Comparison of ENCODE assay signal across 14 cellular contexts in genomic region chr9:127855522-127855921, GRCh38. TPM values are rescaled to one million over a fixed set of nuclear protein-coding genes. Genes with fewer than 3 reads are reported as not detected.
A peak's percentile ranks its signal among the peaks of the same experiment; 100 is the strongest.
DNase-seq lines count a peak whose midpoint lies in the region; ATAC-seq and TF ChIP-seq lines count a peak whose summit lies in the region.
"Had no signal": no experiment of that assay in that cellular context is flagged by ENCODE, and none has a peak within 500 bp of the region (broad histone marks: within the 10 kb centered on the region; RNA-seq: fewer than 3 reads in every experiment).

No MANE protein-coding gene starts in this region.

- no peak for TF ChIP-seq POLR2A in heart left ventricle (IDR thresholded peaks at IDR 0.05)

- peak overlapping the region; percentile 54 for H2BK5ac ChIP-seq in mesendoderm (ENCODE audit: low read length)

- H3K36me3 ChIP-seq in heart left ventricle = peaks cover 0 to 21% (median 17%) of the 10 kb centered on the region in 9 donors
- H3K36me3 ChIP-seq in mesendoderm (ENCODE audit: control insufficient read depth, insufficient read depth, low read length) = no peaks in the 10 kb centered on the region
- H3K36me3 ChIP-seq in tibial artery = no peaks in the 10 kb centered on the region
- H3K36me3 ChIP-seq: pancreas had no signal

- no peak overlapping the region for H4K5ac ChIP-seq in mesendoderm (ENCODE audit: low read length)

- H3K27me3 ChIP-seq in heart left ventricle (no peaks in the 10 kb centered on the region), mesendoderm (ENCODE audit: insufficient read depth, low read length, poor library complexity) (no peaks in the 10 kb centered on the region), tibial artery (no peaks in the 10 kb centered on the region)
- H3K27me3 ChIP-seq: pancreas had no signal

- 92 to 95% (median 94%) methylated on average over 5 of the region's 5 CpGs for WGBS in heart left ventricle, 4 donors
- no CpG with 5 or more reads among the region's 5 CpGs for WGBS in mesendoderm (ENCODE audit: extremely low coverage, insufficient coverage, low lambda C conversion rate)

- no peak overlapping the region for H3K4me2 ChIP-seq in mesendoderm (ENCODE audit: low read length)

- no peak overlapping the region for H2AK5ac ChIP-seq in mesendoderm (ENCODE audit: low read length)

- H3K18ac ChIP-seq in mesendoderm (ENCODE audit: low read length) = no peak overlapping the region

- no peak overlapping the region for H3K9ac ChIP-seq in mesendoderm (ENCODE audit: low read length)

- TF ChIP-seq CTCF in heart left ventricle (IDR thresholded peaks at IDR 0.05) = no peak
- no peak for TF ChIP-seq CTCF in tibial artery (IDR thresholded peaks at IDR 0.05)

- H3K9me3 ChIP-seq in heart left ventricle (no peaks in the 10 kb centered on the region), tibial artery (no peaks in the 10 kb centered on the region)
- H3K9me3 ChIP-seq: pancreas had no signal

- peak overlapping the region; percentile 85 to 98 (median 95) for H3K27ac ChIP-seq in heart left ventricle
- H3K27ac ChIP-seq in mesendoderm (ENCODE audit: low read depth, low read length) = no peak overlapping the region
- peak overlapping the region; percentile 80 to 82 for H3K27ac ChIP-seq in tibial artery

- H3K36me3 Mint-ChIP-seq in activated T-helper 2 cell treated with anti-CD3 and anti-CD28 coated beads, Interferon-gamma antibody, Interleukin-2, Interleukin-4, amounts not matched to agents 10 μg/mL and 5 μg/mL and 100 μg/mL, durations not matched to agents 14 hours and 24 hours and 36 hours (ENCODE audit: low read depth) = peaks cover 22% of the 10 kb centered on the region

- H3K56ac ChIP-seq in mesendoderm (ENCODE audit: low read length) = no peak overlapping the region

- H3K79me2 ChIP-seq in mesendoderm (ENCODE audit: control insufficient read depth, insufficient read depth, low read length) = no peaks in the 10 kb centered on the region

- H3K4me1 ChIP-seq in heart left ventricle = peaks cover 22 to 87% (median 58%) of the 10 kb centered on the region in 12 donors
- H3K4me1 ChIP-seq in mesendoderm (ENCODE audit: control insufficient read depth, low read depth, low read length) = peaks cover 3% of the 10 kb centered on the region
- peaks cover 5 to 78% (median 50%) of the 10 kb centered on the region in 4 donors for H3K4me1 ChIP-seq in tibial artery

- DNase-seq in heart left ventricle (no peak), cardiac septum (ENCODE audit: low spot score) (no peak), mesendoderm (no peak), tibial artery (no peak), GM03348 (ENCODE audit: low spot score) (no peak), middle frontal gyrus (ENCODE audit: extremely low spot score, low spot score) (no peak)
- no peak for DNase-seq in activated T-helper 2 cell treated with anti-CD3 and anti-CD28 coated beads, Interferon-gamma antibody, Interleukin-2, Interleukin-4, amounts not matched to agents 10 μg/mL and 5 μg/mL and 100 μg/mL, durations not matched to agents 14 hours and 24 hours and 36 hours (ENCODE audit: low spot score)
- DNase-seq: mammary epithelial cell, NCI-H187 treated with DMSO at 0.1 percent for 48 hours, NCI-H69, T1000 had no signal

- H3K27ac Mint-ChIP-seq in activated T-helper 2 cell treated with anti-CD3 and anti-CD28 coated beads, Interferon-gamma antibody, Interleukin-2, Interleukin-4, amounts not matched to agents 10 μg/mL and 5 μg/mL and 100 μg/mL, durations not matched to agents 14 hours and 24 hours and 36 hours = peak overlapping the region; percentile 55

- H3K79me1 ChIP-seq in mesendoderm (ENCODE audit: low read length) = no peaks in the 10 kb centered on the region

- no peaks in the 10 kb centered on the region for H3K27me3 Mint-ChIP-seq in activated T-helper 2 cell treated with anti-CD3 and anti-CD28 coated beads, Interferon-gamma antibody, Interleukin-2, Interleukin-4, amounts not matched to agents 10 μg/mL and 5 μg/mL and 100 μg/mL, durations not matched to agents 14 hours and 24 hours and 36 hours (ENCODE audit: low read depth)

- H3K4ac ChIP-seq in mesendoderm (ENCODE audit: low read depth, low read length) = no peak overlapping the region

- H2BK15ac ChIP-seq in mesendoderm (replicated peaks; ENCODE audit: low read depth) = no peak overlapping the region

- no peak overlapping the region for H2BK120ac ChIP-seq in mesendoderm (ENCODE audit: low read depth, low read length)

- ATAC-seq in heart left ventricle (no peak), HG03280 (IDR thresholded peaks at IDR 0.05; ENCODE audit: unreplicated experiment) (no peak)
- ATAC-seq: esophagus mucosa, pancreas had no signal

- H3K4me3 ChIP-seq in heart left ventricle (peak overlapping the region in 2 of 12 donors; percentile 92), mesendoderm (ENCODE audit: low read length) (no peak overlapping the region), tibial artery (no peak overlapping the region)

- no peak overlapping the region for H4K8ac ChIP-seq in mesendoderm (ENCODE audit: low read depth, low read length)

- H3K4me3 Mint-ChIP-seq in activated T-helper 2 cell treated with anti-CD3 and anti-CD28 coated beads, Interferon-gamma antibody, Interleukin-2, Interleukin-4, amounts not matched to agents 10 μg/mL and 5 μg/mL and 100 μg/mL, durations not matched to agents 14 hours and 24 hours and 36 hours (ENCODE audit: low read depth) = peak overlapping the region; percentile 54

- intact Hi-C loops in heart left ventricle (cut with DNase I) = loop anchor here in 2 of 10 donors (5.0 to 10.0 kb wide), 2 partner anchors 91 to 93 kb away; no protein-coding TSS in a partner anchor
- intact Hi-C loops in cardiac septum (cut with DNase I) = no loop called here
- intact Hi-C loops in activated T-helper 2 cell treated with anti-CD3 and anti-CD28 coated beads, Interferon-gamma antibody, Interleukin-2, Interleukin-4, amounts not matched to agents 10 μg/mL and 5 μg/mL and 100 μg/mL, durations not matched to agents 14 hours and 24 hours and 36 hours (cut with micrococcal nuclease) = no loop called here
- intact Hi-C loops in tibial artery (cut with DNase I; ENCODE audit: low total_unique reads) = no loop called here

- peaks cover 3% of the 10 kb centered on the region for H3K9me3 Mint-ChIP-seq in activated T-helper 2 cell treated with anti-CD3 and anti-CD28 coated beads, Interferon-gamma antibody, Interleukin-2, Interleukin-4, amounts not matched to agents 10 μg/mL and 5 μg/mL and 100 μg/mL, durations not matched to agents 14 hours and 24 hours and 36 hours

- no peak overlapping the region for H3K23ac ChIP-seq in mesendoderm (ENCODE audit: low read length)

- peaks cover 14% of the 10 kb centered on the region for H3K4me1 Mint-ChIP-seq in activated T-helper 2 cell treated with anti-CD3 and anti-CD28 coated beads, Interferon-gamma antibody, Interleukin-2, Interleukin-4, amounts not matched to agents 10 μg/mL and 5 μg/mL and 100 μg/mL, durations not matched to agents 14 hours and 24 hours and 36 hours (ENCODE audit: low read depth)

RNA-seq across cellular contexts. Expression of gene ENG, which starts 1.1 kb away (rescaled TPM):
- 100 to 1,000 TPM; 116 to 252 (median 133) TPM for total RNA-seq in heart left ventricle
- 100 to 1,000 TPM; 156 to 245 TPM for polyA plus RNA-seq in heart left ventricle
- 244 TPM for total RNA-seq in cardiac septum
- total RNA-seq in activated T-helper 2 cell treated with anti-CD3 and anti-CD28 coated beads, Interferon-gamma antibody, Interleukin-2, Interleukin-4, amounts not matched to agents 10 μg/mL and 5 μg/mL and 100 μg/mL, durations not matched to agents 14 hours and 24 hours and 36 hours = 27.5 and 28.1 TPM in 2 replicates
- 5.9 TPM for polyA plus RNA-seq in mesendoderm (2013, experiment 1 of 2)
- polyA plus RNA-seq in mesendoderm (2013, experiment 2 of 2) = 5.4 TPM

RNA-seq across cellular contexts. Expression of gene AK1, which starts 22.0 kb away (rescaled TPM):
- total RNA-seq in heart left ventricle (100 to 1,000 TPM; 415 to 810 (median 586) TPM), cardiac septum (484 TPM)
- 1,000 to 10,000 TPM in 1 of 2 donors, 100 to 1,000 TPM in 1; 312 to 1,060 TPM for polyA plus RNA-seq in heart left ventricle
- total RNA-seq in activated T-helper 2 cell treated with anti-CD3 and anti-CD28 coated beads, Interferon-gamma antibody, Interleukin-2, Interleukin-4, amounts not matched to agents 10 μg/mL and 5 μg/mL and 100 μg/mL, durations not matched to agents 14 hours and 24 hours and 36 hours = 19.6 and 21.0 TPM in 2 replicates
- 24.5 TPM for polyA plus RNA-seq in mesendoderm (2013, experiment 1 of 2)
- 21.1 TPM for polyA plus RNA-seq in mesendoderm (2013, experiment 2 of 2)

RNA-seq across cellular contexts. Expression of gene ST6GALNAC6, which starts 43.9 kb away (rescaled TPM):
- total RNA-seq in heart left ventricle (10 to 100 TPM; 28.4 to 75.9 (median 45.6) TPM), cardiac septum (49.4 TPM)
- polyA plus RNA-seq in heart left ventricle = 10 to 100 TPM; 35.7 to 37.5 TPM
- total RNA-seq in activated T-helper 2 cell treated with anti-CD3 and anti-CD28 coated beads, Interferon-gamma antibody, Interleukin-2, Interleukin-4, amounts not matched to agents 10 μg/mL and 5 μg/mL and 100 μg/mL, durations not matched to agents 14 hours and 24 hours and 36 hours = 60.3 and 60.7 TPM in 2 replicates
- polyA plus RNA-seq in mesendoderm (2013, experiment 1 of 2) = 11.0 TPM
- polyA plus RNA-seq in mesendoderm (2013, experiment 2 of 2) = 11.5 TPM

RNA-seq across cellular contexts. Expression of gene FPGS, which starts 52.8 kb away (rescaled TPM):
- total RNA-seq in heart left ventricle (10 to 100 TPM; 39.9 to 55.1 (median 41.5) TPM), cardiac septum (36.5 TPM)
- 10 to 100 TPM; 36.8 to 50.1 TPM for polyA plus RNA-seq in heart left ventricle
- total RNA-seq in activated T-helper 2 cell treated with anti-CD3 and anti-CD28 coated beads, Interferon-gamma antibody, Interleukin-2, Interleukin-4, amounts not matched to agents 10 μg/mL and 5 μg/mL and 100 μg/mL, durations not matched to agents 14 hours and 24 hours and 36 hours = 116 and 137 TPM in 2 replicates
- polyA plus RNA-seq in mesendoderm (2013, experiment 1 of 2) = 34.2 TPM
- polyA plus RNA-seq in mesendoderm (2013, experiment 2 of 2) = 34.4 TPM

Comparison
In these comparisons a context has a peak if more than half of its experiments do, and no peak if none do; other contexts are left out.
1. RNA of gene AK1, which starts 22.0 kb away (total RNA-seq): 415 to 810 TPM in heart left ventricle and 484 TPM in cardiac septum (single experiment); 19.6 to 21.0 TPM in activated T-helper 2 cell treated with anti-CD3 and anti-CD28 coated beads, Interferon-gamma antibody, Interleukin-2, Interleukin-4, amounts not matched to agents 10 μg/mL and 5 μg/mL and 100 μg/mL, durations not matched to agents 14 hours and 24 hours and 36 hours; every median in the first group is over 10 times any median in the second.